18 cellular contexts compared by ENCODE assay signal in the genomic region with DNA sequence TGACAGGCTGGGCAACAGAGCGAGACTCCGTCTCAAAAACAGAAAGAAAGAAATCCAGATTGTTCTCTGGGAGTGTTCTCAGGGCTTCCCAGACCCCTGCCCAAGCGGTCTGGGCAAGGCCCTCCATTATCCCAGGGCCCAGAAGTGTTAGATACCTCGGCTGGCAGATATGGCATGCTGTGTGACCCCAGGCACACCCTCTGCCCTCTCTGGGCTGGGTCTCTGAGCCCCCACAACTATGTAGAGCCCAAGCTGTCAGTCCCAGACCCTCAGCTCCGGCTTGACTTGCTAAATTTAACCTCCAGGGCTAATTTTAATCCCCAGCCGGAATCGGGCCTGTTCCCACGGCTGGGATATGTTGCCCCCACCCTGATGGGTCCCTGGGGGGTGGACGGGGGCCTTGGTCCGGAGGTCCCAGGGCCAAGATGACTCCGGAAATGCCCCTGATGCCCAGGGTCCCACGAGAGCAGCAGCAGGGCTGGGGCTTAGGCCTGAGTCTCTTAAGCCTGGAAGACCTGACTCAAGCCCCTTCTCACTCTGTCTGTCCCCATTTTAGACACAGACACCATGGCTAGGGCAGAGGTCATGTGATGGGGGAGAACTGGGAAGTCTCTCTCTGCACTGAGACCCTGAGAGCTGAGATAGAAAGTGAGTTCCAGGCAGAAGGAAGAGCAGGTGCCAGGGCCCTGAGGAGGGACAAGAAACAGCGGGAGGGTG. TPM values are rescaled to one million over a fixed set of nuclear protein-coding genes. Genes with fewer than 3 reads are reported as not detected.
"Had no signal": no experiment of that assay in that cellular context is flagged by ENCODE, and none has a peak within 500 bp of the region (broad histone marks: within the 10 kb centered on the region; RNA-seq: fewer than 3 reads in every experiment).

No MANE protein-coding gene starts in this region.

- H3K9me3 Mint-ChIP-seq: activated CD4-positive, alpha-beta memory T cell treated with anti-CD3 and anti-CD28 coated beads, Interleukin-2, amount 10 ng/mL, durations not matched to agents 7 days and 5 days; activated naive CD8-positive, alpha-beta T cell treated with anti-CD3 and anti-CD28 coated beads, Interleukin-2, amount 10 ng/mL, durations not matched to agents 7 days and 5 days; immature natural killer cell; stimulated activated effector memory CD8-positive, alpha-beta T cell treated with anti-CD3 and anti-CD28 coated beads, Interleukin-12 subunit alpha, Interleukin-12 subunit beta, amount 100 ng/mL, for 72 hours had no signal

- H3K4me1 ChIP-seq: esophagus muscularis mucosa, tibial nerve, vagina had no signal

- H3K4me3 ChIP-seq: dorsolateral prefrontal cortex, esophagus muscularis mucosa, tibial nerve, vagina had no signal

- H3K9me3 ChIP-seq: esophagus muscularis mucosa, neutrophil, tibial nerve, vagina had no signal

- DNase-seq: activated CD4-positive, alpha-beta memory T cell treated with anti-CD3 and anti-CD28 coated beads, Interleukin-2, amount 10 ng/mL, durations not matched to agents 7 days and 5 days; activated gamma-delta T cell; activated naive CD8-positive, alpha-beta T cell treated with anti-CD3 and anti-CD28 coated beads, Interleukin-2, amount 10 ng/mL, durations not matched to agents 7 days and 5 days; activated T-cell treated with anti-CD3 and anti-CD28 coated beads, Interleukin-2, amount 50 U/mL, for 48 hours; anterior cingulate cortex; dorsolateral prefrontal cortex; immature natural killer cell; left cardiac atrium; naive B cell; posterior cingulate gyrus; T-helper 1 cell had no signal

- H3K27ac Mint-ChIP-seq: activated CD4-positive, alpha-beta memory T cell treated with anti-CD3 and anti-CD28 coated beads, Interleukin-2, amount 10 ng/mL, durations not matched to agents 7 days and 5 days; activated naive CD8-positive, alpha-beta T cell treated with anti-CD3 and anti-CD28 coated beads, Interleukin-2, amount 10 ng/mL, durations not matched to agents 7 days and 5 days; immature natural killer cell; stimulated activated effector memory CD8-positive, alpha-beta T cell treated with anti-CD3 and anti-CD28 coated beads, Interleukin-12 subunit alpha, Interleukin-12 subunit beta, amount 100 ng/mL, for 72 hours had no signal

- H3K4me3 Mint-ChIP-seq: activated CD4-positive, alpha-beta memory T cell treated with anti-CD3 and anti-CD28 coated beads, Interleukin-2, amount 10 ng/mL, durations not matched to agents 7 days and 5 days; activated naive CD8-positive, alpha-beta T cell treated with anti-CD3 and anti-CD28 coated beads, Interleukin-2, amount 10 ng/mL, durations not matched to agents 7 days and 5 days; immature natural killer cell; stimulated activated effector memory CD8-positive, alpha-beta T cell treated with anti-CD3 and anti-CD28 coated beads, Interleukin-12 subunit alpha, Interleukin-12 subunit beta, amount 100 ng/mL, for 72 hours had no signal

- H3K27ac ChIP-seq: dorsolateral prefrontal cortex, esophagus muscularis mucosa, neutrophil, tibial nerve, vagina, VCaP had no signal

- H3K27me3 ChIP-seq: dorsolateral prefrontal cortex, esophagus muscularis mucosa, neutrophil, tibial nerve, vagina had no signal

- ATAC-seq: stimulated activated effector memory CD8-positive, alpha-beta T cell treated with anti-CD3 and anti-CD28 coated beads, Interleukin-12 subunit alpha, Interleukin-12 subunit beta, amount 100 ng/mL, for 72 hours had no signal

- H3K4me1 Mint-ChIP-seq: activated CD4-positive, alpha-beta memory T cell treated with anti-CD3 and anti-CD28 coated beads, Interleukin-2, amount 10 ng/mL, durations not matched to agents 7 days and 5 days; activated naive CD8-positive, alpha-beta T cell treated with anti-CD3 and anti-CD28 coated beads, Interleukin-2, amount 10 ng/mL, durations not matched to agents 7 days and 5 days; immature natural killer cell; stimulated activated effector memory CD8-positive, alpha-beta T cell treated with anti-CD3 and anti-CD28 coated beads, Interleukin-12 subunit alpha, Interleukin-12 subunit beta, amount 100 ng/mL, for 72 hours had no signal

- H3K27me3 Mint-ChIP-seq: activated CD4-positive, alpha-beta memory T cell treated with anti-CD3 and anti-CD28 coated beads, Interleukin-2, amount 10 ng/mL, durations not matched to agents 7 days and 5 days; activated naive CD8-positive, alpha-beta T cell treated with anti-CD3 and anti-CD28 coated beads, Interleukin-2, amount 10 ng/mL, durations not matched to agents 7 days and 5 days; naive B cell had no signal

RNA-seq across cellular contexts. Expression of a gene that starts 17.2 kb away (rescaled TPM):
- total RNA-seq: esophagus muscularis mucosa, fibroblast of villous mesenchyme, vagina had no signal
